Comparison of ENCODE assay signal across 11 cellular contexts in genomic region chr7:5625938-5626337, GRCh38. TPM values are rescaled to one million over a fixed set of nuclear protein-coding genes. Genes with fewer than 3 reads are reported as not detected.
A peak's percentile ranks its signal among the peaks of the same experiment; 100 is the strongest.
DNase-seq lines count a peak whose midpoint lies in the region; ATAC-seq and TF ChIP-seq lines count a peak whose summit lies in the region.
"Had no signal": no experiment of that assay in that cellular context is flagged by ENCODE, and none has a peak within 500 bp of the region (broad histone marks: within the 10 kb centered on the region; RNA-seq: fewer than 3 reads in every experiment).

No MANE protein-coding gene starts in this region.

- no peaks in the 10 kb centered on the region for H3K9me3 ChIP-seq in MG63

- peaks cover 18% of the 10 kb centered on the region for H3K4me1 Mint-ChIP-seq in dendritic cell treated with granulocyte-macrophage colony-stimulating factor and Interleukin-4, amounts not matched to agents 40 ng/mL and 50 ng/mL, for 4 days (ENCODE audit: low read depth)
- H3K4me1 Mint-ChIP-seq in neural crest cell = peaks cover 24% of the 10 kb centered on the region

- peaks cover 37% of the 10 kb centered on the region for H3K36me3 ChIP-seq in MG63

- TF ChIP-seq CTCF in neural crest cell (conservative IDR thresholded peaks at IDR 0.05) = no peak
- no peak for TF ChIP-seq CTCF in GM20000 (IDR thresholded peaks at IDR 0.05; ENCODE audit: extremely low read depth, missing control alignments)

- peak overlapping the region; percentile 41 for H3K27ac Mint-ChIP-seq in dendritic cell treated with granulocyte-macrophage colony-stimulating factor and Interleukin-4, amounts not matched to agents 40 ng/mL and 50 ng/mL, for 4 days
- H3K27ac Mint-ChIP-seq in neural crest cell (ENCODE audit: unreplicated experiment) = peak overlapping the region; percentile 7
- H3K27ac Mint-ChIP-seq: T-helper 1 cell treated with Interleukin-12 subunit alpha and Interleukin-12 subunit beta and Interleukin-4 antibody, amounts not matched to agents 30 μg/mL and 1 μg/mL, for 36 hours had no signal

- TF ChIP-seq POLR2A in GM18505 (IDR thresholded peaks at IDR 0.05; ENCODE audit: borderline replicate concordance, extremely low read depth, insufficient read depth, insufficient read length) = no peak

- no peak overlapping the region for H3K4me3 Mint-ChIP-seq in dendritic cell treated with granulocyte-macrophage colony-stimulating factor and Interleukin-4, amounts not matched to agents 40 ng/mL and 50 ng/mL, for 4 days
- no peak overlapping the region for H3K4me3 Mint-ChIP-seq in neural crest cell
- H3K4me3 Mint-ChIP-seq: central memory CD8-positive, alpha-beta T cell; T-helper 1 cell treated with Interleukin-12 subunit alpha and Interleukin-12 subunit beta and Interleukin-4 antibody, amounts not matched to agents 30 μg/mL and 1 μg/mL, for 36 hours had no signal

- peak; percentile 82 for DNase-seq in Daoy (ENCODE audit: low read depth)
- DNase-seq in M059J (ENCODE audit: low read depth) = peak; percentile 79
- DNase-seq in neural crest cell (ENCODE audit: low read depth, low spot score) = no peak
- no peak for DNase-seq in MG63
- DNase-seq in GM20000 (ENCODE audit: low spot score) = no peak
- DNase-seq: NCI-H1436 treated with DMSO at 0.1 percent for 48 hours had no signal

- no peak for ATAC-seq in GM18505 (IDR thresholded peaks at IDR 0.05; ENCODE audit: unreplicated experiment)
- ATAC-seq in GM18502 (IDR thresholded peaks at IDR 0.05; ENCODE audit: poor library complexity, unreplicated experiment) = no peak

- H3K4me3 ChIP-seq in MG63 = no peak overlapping the region

- no peaks in the 10 kb centered on the region for H3K27me3 ChIP-seq in MG63

- no peaks in the 10 kb centered on the region for H3K27me3 Mint-ChIP-seq in dendritic cell treated with granulocyte-macrophage colony-stimulating factor and Interleukin-4, amounts not matched to agents 40 ng/mL and 50 ng/mL, for 4 days
- H3K27me3 Mint-ChIP-seq in neural crest cell (ENCODE audit: low read depth) = no peaks in the 10 kb centered on the region
- H3K27me3 Mint-ChIP-seq: central memory CD8-positive, alpha-beta T cell had no signal

- H3K9me3 Mint-ChIP-seq in dendritic cell treated with granulocyte-macrophage colony-stimulating factor and Interleukin-4, amounts not matched to agents 40 ng/mL and 50 ng/mL, for 4 days = no peaks in the 10 kb centered on the region
- H3K9me3 Mint-ChIP-seq in neural crest cell = no peaks in the 10 kb centered on the region
- H3K9me3 Mint-ChIP-seq: central memory CD8-positive, alpha-beta T cell; T-helper 1 cell treated with Interleukin-12 subunit alpha and Interleukin-12 subunit beta and Interleukin-4 antibody, amounts not matched to agents 30 μg/mL and 1 μg/mL, for 36 hours had no signal

- peaks cover 95% of the 10 kb centered on the region for H3K36me3 Mint-ChIP-seq in dendritic cell treated with granulocyte-macrophage colony-stimulating factor and Interleukin-4, amounts not matched to agents 40 ng/mL and 50 ng/mL, for 4 days (ENCODE audit: low read depth)
- H3K36me3 Mint-ChIP-seq in neural crest cell (ENCODE audit: low read depth) = no peaks in the 10 kb centered on the region

- intact Hi-C loops in dendritic cell treated with granulocyte-macrophage colony-stimulating factor and Interleukin-4, amounts not matched to agents 40 ng/mL and 50 ng/mL, for 4 days (cut with micrococcal nuclease) = no loop called here

RNA-seq across cellular contexts. Expression of gene FSCN1, which starts 33.3 kb away (rescaled TPM):
- 269 and 276 TPM in 2 replicates for total RNA-seq in Daoy (2014; rRNA removed; shearing (Covaris generic))
- 96.7 and 132 TPM in 2 replicates for total RNA-seq in M059J (2014; rRNA removed; shearing (Covaris generic))
- total RNA-seq in neural crest cell = 398 and 416 TPM in 2 replicates
- 88.9 and 159 TPM in 2 replicates for total RNA-seq in MG63 (2014; rRNA removed; shearing (Covaris generic); ENCODE audit: low replicate concordance)

Comparison
In these comparisons a context has a peak if more than half of its experiments do, and no peak if none do; other contexts are left out.
1. DNase-seq: peak in Daoy (single experiment) and M059J (single experiment); none in neural crest cell (single experiment), MG63 (single experiment) and GM20000 (single experiment).